Comparison of ENCODE assay signal across 8 cellular contexts in genomic region chrX:107716816-107717700, GRCh38. TPM values are rescaled to one million over a fixed set of nuclear protein-coding genes. Genes with fewer than 3 reads are reported as not detected.
DNase-seq lines count a peak whose midpoint lies in the region; ATAC-seq and TF ChIP-seq lines count a peak whose summit lies in the region.

No MANE protein-coding gene starts in this region.

- peak overlapping the region; percentile 43 for H3K4me3 ChIP-seq in endocrine pancreas (ENCODE audit: control insufficient read depth, insufficient read depth, low read length)

- H3K27me3 Mint-ChIP-seq in mesothelial cell of epicardium (ENCODE audit: low read depth) = peaks cover 1% of the 10 kb centered on the region

- H3K9me3 ChIP-seq in endocrine pancreas (ENCODE audit: control insufficient read depth, low read length) = no peaks in the 10 kb centered on the region

- peak overlapping the region; percentile 39 for H3K9ac ChIP-seq in endocrine pancreas (ENCODE audit: control insufficient read depth, insufficient read depth, low read length)

- peak; percentile 11 to 28 for DNase-seq in SHP77 (lab: John Stamatoyannopoulos, UW)
- no peak for DNase-seq in SHP77 treated with DMSO at 0.1 percent for 48 hours (lab: John Stamatoyannopoulos, UW)
- DNase-seq in NK-92 (lab: John Stamatoyannopoulos, UW; ENCODE audit: unreplicated experiment) = peak; percentile 25
- DNase-seq in activated CD8-positive, alpha-beta memory T cell treated with anti-CD3 and anti-CD28 coated beads, Interleukin-2, amount 50 U/mL, for 1 hour (ENCODE audit: extremely low read depth) = peak; percentile 86
- DNase-seq in mesothelial cell of epicardium (ENCODE audit: low spot score in 2 of 2, unreplicated experiment in 2 of 2) = peak in 1 of 2 experiments; percentile 48
- peak; percentile 68 to 76 for DNase-seq in stimulated activated CD8-positive, alpha-beta memory T cell treated with anti-CD3 and anti-CD28 coated beads, Interleukin-15, amount 100 ng/mL, for 48 hours (ENCODE audit: low read depth in 2 of 2)

- no peaks in the 10 kb centered on the region for H3K27me3 ChIP-seq in endocrine pancreas (ENCODE audit: control insufficient read depth, insufficient read depth, low read length)

- no peaks in the 10 kb centered on the region for H3K36me3 ChIP-seq in endocrine pancreas (ENCODE audit: control insufficient read depth, insufficient read depth, low read length)

- peaks cover 7% of the 10 kb centered on the region for H3K4me1 Mint-ChIP-seq in mesothelial cell of epicardium

- H3K9me3 Mint-ChIP-seq in mesothelial cell of epicardium = peaks cover 4% of the 10 kb centered on the region

- peaks cover 14% of the 10 kb centered on the region for H3K4me1 ChIP-seq in endocrine pancreas (ENCODE audit: control insufficient read depth, insufficient read depth, low read length)

- H3K4me3 Mint-ChIP-seq in mesothelial cell of epicardium = peak overlapping the region; percentile 84

- no peak for TF ChIP-seq CTCF in mesothelial cell of epicardium (IDR thresholded peaks at IDR 0.05; ENCODE audit: unreplicated experiment)

- ATAC-seq in HG02943 (IDR thresholded peaks at IDR 0.05; ENCODE audit: low read depth, unreplicated experiment) = peak; percentile 66

- H3K36me3 Mint-ChIP-seq in mesothelial cell of epicardium = peaks cover 3% of the 10 kb centered on the region

- H3K27ac Mint-ChIP-seq in mesothelial cell of epicardium = peak overlapping the region; percentile 30

RNA-seq across cellular contexts. Expression of gene TSC22D3, which starts 58.5 kb away (rescaled TPM):
- total RNA-seq in mesothelial cell of epicardium = 32.1 to 37.0 TPM (median 34.4 TPM) in 3 replicates
